27 cellular contexts compared by ENCODE assay signal in the genomic region with DNA sequence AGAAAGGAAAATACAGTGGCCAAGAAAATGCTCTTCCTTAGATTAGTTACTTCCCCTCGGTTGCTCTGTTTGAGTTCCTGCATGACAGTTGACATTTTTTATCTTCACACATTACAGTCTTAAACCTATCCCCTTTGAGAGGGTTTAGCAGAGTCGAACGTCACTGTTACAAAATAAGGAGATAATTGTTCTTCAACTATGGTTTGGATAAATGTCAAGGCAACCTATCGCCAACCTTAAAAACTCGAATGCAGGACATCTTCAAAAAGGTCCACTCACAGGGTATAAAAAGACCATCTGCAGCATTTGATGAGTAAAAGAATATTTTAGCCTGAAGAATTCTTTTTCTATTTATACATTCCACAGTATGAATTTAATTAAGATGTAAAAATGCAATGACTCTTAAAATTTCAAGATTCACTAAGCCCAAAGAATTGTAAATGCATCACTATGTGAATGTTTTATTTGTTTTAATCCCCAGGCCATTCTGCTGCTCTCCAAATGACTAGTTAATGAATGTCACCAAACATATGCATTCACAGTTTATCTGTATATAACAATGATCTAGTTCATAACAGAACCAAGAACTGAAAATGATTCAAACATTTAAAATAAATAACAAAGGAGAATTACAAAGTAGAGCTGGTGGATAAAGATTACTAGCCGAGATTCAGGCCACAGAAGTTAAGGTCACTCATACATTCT.
"Had no signal": no experiment of that assay in that cellular context is flagged by ENCODE, and none has a peak within 500 bp of the region (broad histone marks: within the 10 kb centered on the region; RNA-seq: fewer than 3 reads in every experiment).

No MANE protein-coding gene starts in this region.

- H3K27ac ChIP-seq: brain microvascular endothelial cell, coronary artery, foreskin keratinocyte, heart right ventricle, pancreas, prostate gland, skin epidermis, upper lobe of left lung, vagina had no signal

- H3K36me3 Mint-ChIP-seq: activated naive CD4-positive, alpha-beta T cell treated with anti-CD3 and anti-CD28 coated beads, Interleukin-2, amount 10 ng/mL, durations not matched to agents 7 days and 5 days; activated naive CD8-positive, alpha-beta T cell treated with anti-CD3 and anti-CD28 coated beads, Interleukin-2, amount 10 ng/mL, durations not matched to agents 7 days and 5 days; mesothelial cell of epicardium; naive B cell; stimulated activated memory B cell treated with anti-CD40 and anti-IgM and Interleukin-4, amounts not matched to agents 10 μg/mL and 1 μg/mL and 100 μg/mL, for 72 hours had no signal

- DNase-seq: activated CD4-positive, alpha-beta T cell treated with anti-CD3 and anti-CD28 coated beads for 4 hours; activated CD4-positive, alpha-beta T cell treated with anti-CD3 and anti-CD28 coated beads, Interleukin-2, amount 50 U/mL, for 4 hours; activated CD4-positive, CD25-positive, alpha-beta regulatory T cell; activated CD8-positive, alpha-beta memory T cell treated with anti-CD3 and anti-CD28 coated beads for 24 hours; activated effector memory CD4-positive, alpha-beta T cell treated with Interleukin-2 at 50 U/mL for 16 hours; activated naive CD4-positive, alpha-beta T cell treated with anti-CD3 and anti-CD28 coated beads, Interleukin-2, amount 10 ng/mL, durations not matched to agents 7 days and 5 days; activated naive CD8-positive, alpha-beta T cell treated with anti-CD3 and anti-CD28 coated beads, Interleukin-2, amount 10 ng/mL, durations not matched to agents 7 days and 5 days; amniotic stem cell; brain microvascular endothelial cell; foreskin keratinocyte; heart right ventricle; naive B cell; pancreas; retina; stimulated activated CD4-positive, alpha-beta T cell treated with anti-CD3 and anti-CD28 coated beads, Interleukin-4, amount 100 ng/mL, for 24 hours; stimulated activated naive CD8-positive, alpha-beta T cell treated with anti-CD3 and anti-CD28 coated beads, Interleukin-15, amount 100 ng/mL, for 72 hours; substantia nigra; upper lobe of left lung had no signal

- FAIRE-seq: astrocyte, pancreas had no signal

- H3K4me3 ChIP-seq: coronary artery, heart right ventricle, pancreas, prostate gland, skin epidermis, upper lobe of left lung, vagina had no signal

- ATAC-seq: esophagus mucosa; foreskin keratinocyte; heart right ventricle; pancreas; sciatic nerve; stimulated activated memory B cell treated with anti-CD40 and anti-IgM and Interleukin-4, amounts not matched to agents 10 μg/mL and 1 μg/mL and 100 μg/mL, for 72 hours; stimulated activated naive CD8-positive, alpha-beta T cell treated with anti-CD3 and anti-CD28 coated beads, Interleukin-15, amount 100 ng/mL, for 72 hours had no signal

- H3K36me3 ChIP-seq: brain microvascular endothelial cell, heart right ventricle, pancreas, prostate gland, upper lobe of left lung, vagina had no signal

- H3K27me3 ChIP-seq: brain microvascular endothelial cell, foreskin keratinocyte, heart right ventricle, pancreas, upper lobe of left lung, vagina had no signal

- H3K27ac Mint-ChIP-seq: activated naive CD4-positive, alpha-beta T cell treated with anti-CD3 and anti-CD28 coated beads, Interleukin-2, amount 10 ng/mL, durations not matched to agents 7 days and 5 days; activated naive CD8-positive, alpha-beta T cell treated with anti-CD3 and anti-CD28 coated beads, Interleukin-2, amount 10 ng/mL, durations not matched to agents 7 days and 5 days; mesothelial cell of epicardium; naive B cell; stimulated activated memory B cell treated with anti-CD40 and anti-IgM and Interleukin-4, amounts not matched to agents 10 μg/mL and 1 μg/mL and 100 μg/mL, for 72 hours; stimulated activated naive CD8-positive, alpha-beta T cell treated with anti-CD3 and anti-CD28 coated beads, Interleukin-15, amount 100 ng/mL, for 72 hours had no signal

- H3K4me1 Mint-ChIP-seq: activated naive CD4-positive, alpha-beta T cell treated with anti-CD3 and anti-CD28 coated beads, Interleukin-2, amount 10 ng/mL, durations not matched to agents 7 days and 5 days; activated naive CD8-positive, alpha-beta T cell treated with anti-CD3 and anti-CD28 coated beads, Interleukin-2, amount 10 ng/mL, durations not matched to agents 7 days and 5 days; naive B cell; stimulated activated memory B cell treated with anti-CD40 and anti-IgM and Interleukin-4, amounts not matched to agents 10 μg/mL and 1 μg/mL and 100 μg/mL, for 72 hours; stimulated activated naive CD8-positive, alpha-beta T cell treated with anti-CD3 and anti-CD28 coated beads, Interleukin-15, amount 100 ng/mL, for 72 hours had no signal

- H3K9me3 ChIP-seq: heart right ventricle, pancreas, prostate gland, upper lobe of left lung, vagina had no signal

- H3K27me3 Mint-ChIP-seq: activated naive CD4-positive, alpha-beta T cell treated with anti-CD3 and anti-CD28 coated beads, Interleukin-2, amount 10 ng/mL, durations not matched to agents 7 days and 5 days; activated naive CD8-positive, alpha-beta T cell treated with anti-CD3 and anti-CD28 coated beads, Interleukin-2, amount 10 ng/mL, durations not matched to agents 7 days and 5 days; naive B cell; stimulated activated memory B cell treated with anti-CD40 and anti-IgM and Interleukin-4, amounts not matched to agents 10 μg/mL and 1 μg/mL and 100 μg/mL, for 72 hours; stimulated activated naive CD8-positive, alpha-beta T cell treated with anti-CD3 and anti-CD28 coated beads, Interleukin-15, amount 100 ng/mL, for 72 hours had no signal

- H3K9me3 Mint-ChIP-seq: activated naive CD4-positive, alpha-beta T cell treated with anti-CD3 and anti-CD28 coated beads, Interleukin-2, amount 10 ng/mL, durations not matched to agents 7 days and 5 days; activated naive CD8-positive, alpha-beta T cell treated with anti-CD3 and anti-CD28 coated beads, Interleukin-2, amount 10 ng/mL, durations not matched to agents 7 days and 5 days; stimulated activated memory B cell treated with anti-CD40 and anti-IgM and Interleukin-4, amounts not matched to agents 10 μg/mL and 1 μg/mL and 100 μg/mL, for 72 hours; stimulated activated naive CD8-positive, alpha-beta T cell treated with anti-CD3 and anti-CD28 coated beads, Interleukin-15, amount 100 ng/mL, for 72 hours had no signal

- H3K4me3 Mint-ChIP-seq: activated naive CD4-positive, alpha-beta T cell treated with anti-CD3 and anti-CD28 coated beads, Interleukin-2, amount 10 ng/mL, durations not matched to agents 7 days and 5 days; activated naive CD8-positive, alpha-beta T cell treated with anti-CD3 and anti-CD28 coated beads, Interleukin-2, amount 10 ng/mL, durations not matched to agents 7 days and 5 days; mesothelial cell of epicardium; naive B cell; stimulated activated memory B cell treated with anti-CD40 and anti-IgM and Interleukin-4, amounts not matched to agents 10 μg/mL and 1 μg/mL and 100 μg/mL, for 72 hours; stimulated activated naive CD8-positive, alpha-beta T cell treated with anti-CD3 and anti-CD28 coated beads, Interleukin-15, amount 100 ng/mL, for 72 hours had no signal
